18 cellular contexts compared by ENCODE assay signal in genomic region chr7:30853576-30853975, GRCh38. TPM values are rescaled to one million over a fixed set of nuclear protein-coding genes. Genes with fewer than 3 reads are reported as not detected.
"Had no signal": no experiment of that assay in that cellular context is flagged by ENCODE, and none has a peak within 500 bp of the region (broad histone marks: within the 10 kb centered on the region; RNA-seq: fewer than 3 reads in every experiment).

No MANE protein-coding gene starts in this region.

- H3K27me3 ChIP-seq: brain microvascular endothelial cell, hepatocyte, pancreas had no signal

- H3K9me3 ChIP-seq: pancreas had no signal

- H3K4me1 Mint-ChIP-seq: activated CD4-positive, alpha-beta memory T cell treated with anti-CD3 and anti-CD28 coated beads, Interleukin-2, amount 10 ng/mL, durations not matched to agents 7 days and 5 days; activated naive CD8-positive, alpha-beta T cell treated with anti-CD3 and anti-CD28 coated beads for 36 hours; central memory CD8-positive, alpha-beta T cell; stimulated activated effector memory CD8-positive, alpha-beta T cell treated with anti-CD3 and anti-CD28 coated beads, Interleukin-12 subunit alpha, Interleukin-12 subunit beta, amount 100 ng/mL, for 72 hours had no signal

- H3K4me3 Mint-ChIP-seq: activated CD4-positive, alpha-beta memory T cell treated with anti-CD3 and anti-CD28 coated beads, Interleukin-2, amount 10 ng/mL, durations not matched to agents 7 days and 5 days; activated naive CD8-positive, alpha-beta T cell treated with anti-CD3 and anti-CD28 coated beads for 36 hours; central memory CD8-positive, alpha-beta T cell; stimulated activated effector memory CD8-positive, alpha-beta T cell treated with anti-CD3 and anti-CD28 coated beads, Interleukin-12 subunit alpha, Interleukin-12 subunit beta, amount 100 ng/mL, for 72 hours; WTC11 had no signal

- DNase-seq: activated CD4-positive, alpha-beta memory T cell treated with anti-CD3 and anti-CD28 coated beads, Interleukin-2, amount 10 ng/mL, durations not matched to agents 7 days and 5 days; activated CD4-positive, alpha-beta T cell treated with anti-CD3 and anti-CD28 coated beads for 4 hours; activated gamma-delta T cell treated with Interleukin-2 at 50 U/mL for 16 hours; activated naive CD8-positive, alpha-beta T cell treated with anti-CD3 and anti-CD28 coated beads for 36 hours; activated T-cell treated with anti-CD3 and anti-CD28 coated beads, Interleukin-2, amount 50 U/mL, for 48 hours; amygdala; brain microvascular endothelial cell; erythroblast; pancreas; stimulated activated CD4-positive, alpha-beta T cell treated with anti-CD3 and anti-CD28 coated beads, Interleukin-12 subunit alpha, Interleukin-12 subunit beta, amount 100 ng/mL, for 4 hours; stimulated activated CD4-positive, alpha-beta T cell treated with anti-CD3 and anti-CD28 coated beads, Interleukin-2, amount 100 ng/mL, for 24 hours; SW 1271; trophoblast cell had no signal

- ATAC-seq: pancreas; stimulated activated effector memory CD8-positive, alpha-beta T cell treated with anti-CD3 and anti-CD28 coated beads, Interleukin-12 subunit alpha, Interleukin-12 subunit beta, amount 100 ng/mL, for 72 hours; WTC11 had no signal

- H3K27me3 Mint-ChIP-seq: activated CD4-positive, alpha-beta memory T cell treated with anti-CD3 and anti-CD28 coated beads, Interleukin-2, amount 10 ng/mL, durations not matched to agents 7 days and 5 days; activated naive CD8-positive, alpha-beta T cell treated with anti-CD3 and anti-CD28 coated beads for 36 hours; central memory CD8-positive, alpha-beta T cell had no signal

- H3K36me3 ChIP-seq: brain microvascular endothelial cell, pancreas had no signal

- H3K27ac Mint-ChIP-seq: activated CD4-positive, alpha-beta memory T cell treated with anti-CD3 and anti-CD28 coated beads, Interleukin-2, amount 10 ng/mL, durations not matched to agents 7 days and 5 days; activated naive CD8-positive, alpha-beta T cell treated with anti-CD3 and anti-CD28 coated beads for 36 hours; stimulated activated effector memory CD8-positive, alpha-beta T cell treated with anti-CD3 and anti-CD28 coated beads, Interleukin-12 subunit alpha, Interleukin-12 subunit beta, amount 100 ng/mL, for 72 hours; WTC11 had no signal

- H3K79me2 ChIP-seq: hepatocyte had no signal

- H3K27ac ChIP-seq: brain microvascular endothelial cell, pancreas had no signal

- H3K4me1 ChIP-seq: pancreas had no signal

- H3K4me2 ChIP-seq: hepatocyte had no signal

- H2AFZ ChIP-seq: hepatocyte had no signal

- H3K4me3 ChIP-seq: hepatocyte, pancreas had no signal

- H3K36me3 Mint-ChIP-seq: activated naive CD8-positive, alpha-beta T cell treated with anti-CD3 and anti-CD28 coated beads for 36 hours; stimulated activated effector memory CD8-positive, alpha-beta T cell treated with anti-CD3 and anti-CD28 coated beads, Interleukin-12 subunit alpha, Interleukin-12 subunit beta, amount 100 ng/mL, for 72 hours; WTC11 had no signal

- H3K9me3 Mint-ChIP-seq: activated CD4-positive, alpha-beta memory T cell treated with anti-CD3 and anti-CD28 coated beads, Interleukin-2, amount 10 ng/mL, durations not matched to agents 7 days and 5 days; activated naive CD8-positive, alpha-beta T cell treated with anti-CD3 and anti-CD28 coated beads for 36 hours; central memory CD8-positive, alpha-beta T cell; stimulated activated effector memory CD8-positive, alpha-beta T cell treated with anti-CD3 and anti-CD28 coated beads, Interleukin-12 subunit alpha, Interleukin-12 subunit beta, amount 100 ng/mL, for 72 hours; WTC11 had no signal

RNA-seq across cellular contexts. Expression of gene AQP1, which starts 58.1 kb away (rescaled TPM):
- total RNA-seq: T-helper 2 cell treated with Interferon-gamma antibody and Interleukin-4, amounts not matched to agents 100 ng/mL and 5 ng/mL, for 36 hours had no signal
